ENCODE assay signal across 15 cellular contexts in genomic region chr12:57498143-57498524, GRCh38. TPM values are rescaled to one million over a fixed set of nuclear protein-coding genes. Genes with fewer than 3 reads are reported as not detected.
DNase-seq lines count a peak whose midpoint lies in the region; ATAC-seq, FAIRE-seq and TF ChIP-seq lines count a peak whose summit lies in the region.
"Had no signal": no experiment of that assay in that cellular context is flagged by ENCODE, and none has a peak within 500 bp of the region (broad histone marks: within the 10 kb centered on the region; RNA-seq: fewer than 3 reads in every experiment).

No MANE protein-coding gene starts in this region.

- H3K79me2 ChIP-seq in HepG2 (ENCODE audit: insufficient read depth, low read length), result no peaks in the 10 kb centered on the region

- no peak for TF ChIP-seq POLR2A in HepG2 (IDR thresholded peaks at IDR 0.05; ENCODE audit: insufficient read depth in 1 of 2, low read depth in 2 of 2, low read length in 2 of 2)
- TF ChIP-seq POLR2A in right lobe of liver (IDR thresholded peaks at IDR 0.05), result no peak

- no peak for TF ChIP-seq CTCF in HepG2 (CRISPR knock-in tag; IDR thresholded peaks at IDR 0.05)
- TF ChIP-seq CTCF in right lobe of liver (IDR thresholded peaks at IDR 0.05), result no peak

- H2AFZ ChIP-seq in HepG2 (ENCODE audit: low read length), result no peak overlapping the region

- no peaks in the 10 kb centered on the region for H4K20me1 ChIP-seq in HepG2 (ENCODE audit: insufficient read depth, low read length)

- H3K4me3 ChIP-seq in HepG2 (replicated peaks in 1 of 3; ENCODE audit: insufficient read depth in 1 of 3, low read depth in 2 of 3, low read length in 3 of 3) (no peak overlapping the region), right lobe of liver (no peak overlapping the region)
- H3K4me3 ChIP-seq: lung had no signal

- POLR2A ChIA-PET in HepG2 (lab: Yijun Ruan, JAX), result interaction anchor here (9.0 kb wide), 1 partner anchor 20 kb away, joined by 90 read pairs; the partner anchor contains the start of gene DDIT3

- DNase-seq in HepG2 (ENCODE audit: low spot score) (no peak), right lobe of liver (no peak)
- DNase-seq: activated CD8-positive, alpha-beta T cell treated with anti-CD3 and anti-CD28 coated beads for 36 hours; activated naive CD4-positive, alpha-beta T cell; DMS 273 treated with DMSO at 0.1 percent for 48 hours; hypothalamus; Karpas-422; NCI-H1694 treated with DMSO at 0.1 percent for 48 hours; NCI-H526 treated with DMSO at 0.1 percent for 48 hours had no signal

- 96% methylated on average over 9 of the region's 9 CpGs for WGBS in HepG2 (ENCODE audit: low lambda C conversion rate)
- 79% methylated on average over 6 of the region's 9 CpGs for WGBS in right lobe of liver (ENCODE audit: insufficient coverage, low coverage, low lambda C conversion rate, missing lambda C conversion rate)

- no peak overlapping the region for H3K27ac ChIP-seq in HepG2 (ENCODE audit: extremely low read length, insufficient read depth, low read length)
- no peak overlapping the region for H3K27ac ChIP-seq in right lobe of liver
- H3K27ac ChIP-seq: epithelial cell of prostate, RWPE1 had no signal

- H3K9me3 Mint-ChIP-seq in stimulated activated memory B cell treated with anti-CD40 and anti-IgM and Interleukin-4, amounts not matched to agents 10 μg/mL and 1 μg/mL and 100 μg/mL, for 72 hours, result no peaks in the 10 kb centered on the region
- H3K9me3 Mint-ChIP-seq: central memory CD8-positive, alpha-beta T cell had no signal

- no peaks in the 10 kb centered on the region for H3K27me3 Mint-ChIP-seq in stimulated activated memory B cell treated with anti-CD40 and anti-IgM and Interleukin-4, amounts not matched to agents 10 μg/mL and 1 μg/mL and 100 μg/mL, for 72 hours
- H3K27me3 Mint-ChIP-seq: activated CD8-positive, alpha-beta T cell treated with anti-CD3 and anti-CD28 coated beads for 36 hours; central memory CD8-positive, alpha-beta T cell had no signal

- TF ChIP-seq RAD21 in HepG2 (CRISPR knock-in tag; IDR thresholded peaks at IDR 0.05), result no peak

- in situ Hi-C loops in HepG2 (cut with HindIII; ENCODE audit: extremely low pct_ligation_motif_present, low pct_unique_long_range_greater_than_20kb), result no loop called here

- peaks cover 61% of the 10 kb centered on the region for H3K36me3 Mint-ChIP-seq in stimulated activated memory B cell treated with anti-CD40 and anti-IgM and Interleukin-4, amounts not matched to agents 10 μg/mL and 1 μg/mL and 100 μg/mL, for 72 hours

- intact Hi-C loops in HepG2 (cut with micrococcal nuclease; ENCODE audit: unreplicated experiment), result no loop called here
- intact Hi-C loops in right lobe of liver (cut with DNase I), result no loop called here

- peaks cover 17% of the 10 kb centered on the region for H3K4me1 Mint-ChIP-seq in stimulated activated memory B cell treated with anti-CD40 and anti-IgM and Interleukin-4, amounts not matched to agents 10 μg/mL and 1 μg/mL and 100 μg/mL, for 72 hours

- no peak for TF ChIP-seq EP300 in HepG2 (IDR thresholded peaks at IDR 0.05; ENCODE audit: low read depth in 2 of 2, low read length in 2 of 2)
- TF ChIP-seq EP300 in HepG2 (CRISPR knock-in tag; IDR thresholded peaks at IDR 0.05; ENCODE audit: borderline replicate concordance), result no peak

- no peak overlapping the region for H3K4me2 ChIP-seq in HepG2 (ENCODE audit: low read depth, low read length)

- no peak for FAIRE-seq in HepG2 (lab: Jason Lieb, UNC)

- CTCF ChIA-PET in HepG2 (lab: Yijun Ruan, JAX; ENCODE audit: low intra/inter-chr PET ratio, low total read pairs), result no interaction called here

- H3K27ac Mint-ChIP-seq in stimulated activated memory B cell treated with anti-CD40 and anti-IgM and Interleukin-4, amounts not matched to agents 10 μg/mL and 1 μg/mL and 100 μg/mL, for 72 hours, result peak overlapping the region; percentile 16

- H3K27me3 ChIP-seq in HepG2 (ENCODE audit: control insufficient read depth in 1 of 2, insufficient read depth in 2 of 2, low read length in 2 of 2) (no peaks in the 10 kb centered on the region), right lobe of liver (no peaks in the 10 kb centered on the region)

- H3K9ac ChIP-seq in HepG2 (ENCODE audit: insufficient read depth, low read depth, low read length), result no peak overlapping the region

- H3K36me3 ChIP-seq in HepG2 (replicated peaks in 1 of 2; ENCODE audit: control insufficient read depth in 1 of 2, insufficient read depth in 2 of 2, low read length in 2 of 2), result peaks cover 17 to 48% of the 10 kb centered on the region in 2 experiments; a peak in 4 of 5 replicates
- H3K36me3 ChIP-seq in right lobe of liver, result peaks cover 0 to 46% (median 17%) of the 10 kb centered on the region in 4 donors

- no peak overlapping the region for H3K4me3 Mint-ChIP-seq in stimulated activated memory B cell treated with anti-CD40 and anti-IgM and Interleukin-4, amounts not matched to agents 10 μg/mL and 1 μg/mL and 100 μg/mL, for 72 hours
- H3K4me3 Mint-ChIP-seq: activated CD8-positive, alpha-beta T cell treated with anti-CD3 and anti-CD28 coated beads for 36 hours; central memory CD8-positive, alpha-beta T cell had no signal

- H3K4me1 ChIP-seq in HepG2 (ENCODE audit: insufficient read depth, low read length), result peaks cover 10% of the 10 kb centered on the region
- no peaks in the 10 kb centered on the region for H3K4me1 ChIP-seq in right lobe of liver

- no TSS peak for BruUV-seq in HepG2 (replicated peaks; lab: Mats Ljungman, UMichigan)

- ATAC-seq in HepG2, result no peak
- ATAC-seq in right lobe of liver, result no peak
- ATAC-seq in stimulated activated memory B cell treated with anti-CD40 and anti-IgM and Interleukin-4, amounts not matched to agents 10 μg/mL and 1 μg/mL and 100 μg/mL, for 72 hours, result no peak
- ATAC-seq in GM19467 (IDR thresholded peaks at IDR 0.05; ENCODE audit: unreplicated experiment), result no peak
- ATAC-seq: activated CD8-positive, alpha-beta T cell treated with anti-CD3 and anti-CD28 coated beads for 36 hours had no signal

- H3K9me3 ChIP-seq in HepG2 (ENCODE audit: low read length), result no peaks in the 10 kb centered on the region
- no peaks in the 10 kb centered on the region for H3K9me3 ChIP-seq in right lobe of liver

RNA-seq across cellular contexts. Expression of gene MARS1, which starts 10.3 kb away (rescaled TPM):
- total RNA-seq in HepG2 (2016; rRNA removed; fragmentation: Illumina TruSeq; extraction: Trizol) (177 and 181 TPM in 2 replicates), right lobe of liver (10 to 100 TPM; 53.4 to 66.6 (median 60.4) TPM)
- 69.2 and 77.6 TPM in 2 replicates for total RNA-seq in HepG2 (2016; cell fraction: cytosol; rRNA removed; fragmentation: Illumina TruSeq; extraction: Trizol; ENCODE audit: low read depth)
- 178 and 182 TPM in 2 replicates for total RNA-seq in HepG2 (2016; cell fraction: insoluble cytoplasmic fraction; rRNA removed; fragmentation: Illumina TruSeq; extraction: Trizol)
- total RNA-seq in HepG2 (2016; cell fraction: membrane; rRNA removed; fragmentation: Illumina TruSeq; extraction: Trizol), result 116 and 124 TPM in 2 replicates
- total RNA-seq in HepG2 (2016; cell fraction: nucleus; rRNA removed; fragmentation: Illumina TruSeq; extraction: Trizol), result 147 and 177 TPM in 2 replicates
- 115 and 167 TPM in 2 replicates for polyA plus RNA-seq in HepG2 (2011; rRNA removed)
- 90.1 and 98.7 TPM in 2 replicates for polyA plus RNA-seq in HepG2 (2011; cell fraction: cytosol; rRNA removed)
- polyA plus RNA-seq in HepG2 (2011; cell fraction: nucleus; rRNA removed), result 450 and 538 TPM in 2 replicates
- 160 and 209 TPM in 2 replicates for polyA plus RNA-seq in HepG2 (2012)
- polyA plus RNA-seq in HepG2 (2016; cell fraction: cytosol; fragmentation: Illumina TruSeq; extraction: Trizol; ENCODE audit: low read depth), result 68.2 and 75.1 TPM in 2 replicates
- polyA plus RNA-seq in HepG2 (2016; cell fraction: insoluble cytoplasmic fraction; fragmentation: Illumina TruSeq; extraction: Trizol; ENCODE audit: low read depth), result 150 and 162 TPM in 2 replicates
- polyA plus RNA-seq in HepG2 (2016; cell fraction: membrane; fragmentation: Illumina TruSeq; extraction: Trizol; ENCODE audit: low read depth), result 87.9 and 114 TPM in 2 replicates
- 239 and 240 TPM in 2 replicates for polyA plus RNA-seq in HepG2 (2016; cell fraction: nucleus; fragmentation: Illumina TruSeq; extraction: Trizol; ENCODE audit: insufficient read depth, low read depth)
- polyA minus RNA-seq in HepG2 (2011; rRNA and poly(A)+ RNA removed; ENCODE audit: low replicate concordance), result 242 and 269 TPM in 2 replicates
- 76.3 and 117 TPM in 2 replicates for polyA minus RNA-seq in HepG2 (2011; cell fraction: cytosol; rRNA and poly(A)+ RNA removed)
- 213 and 244 TPM in 2 replicates for polyA minus RNA-seq in HepG2 (2011; cell fraction: nucleus; rRNA and poly(A)+ RNA removed)

RNA-seq across cellular contexts. Expression of gene ARHGAP9, which starts 18.5 kb away (rescaled TPM):
- total RNA-seq in HepG2 (2016; rRNA removed; fragmentation: Illumina TruSeq; extraction: Trizol), result 0.18 TPM in 1 of 2 replicates, not detected in the other
- total RNA-seq in HepG2 (2016; cell fraction: cytosol; rRNA removed; fragmentation: Illumina TruSeq; extraction: Trizol; ENCODE audit: low read depth), result not detected in 2 replicates
- total RNA-seq in HepG2 (2016; cell fraction: insoluble cytoplasmic fraction; rRNA removed; fragmentation: Illumina TruSeq; extraction: Trizol), result 0.32 TPM in 1 of 2 replicates, not detected in the other
- not detected in 2 replicates for total RNA-seq in HepG2 (2016; cell fraction: membrane; rRNA removed; fragmentation: Illumina TruSeq; extraction: Trizol)
- not detected in 2 replicates for total RNA-seq in HepG2 (2016; cell fraction: nucleus; rRNA removed; fragmentation: Illumina TruSeq; extraction: Trizol)
- polyA plus RNA-seq in HepG2 (2011; rRNA removed), result 0.95 and 1.2 TPM in 2 replicates
- polyA plus RNA-seq in HepG2 (2011; cell fraction: cytosol; rRNA removed), result 0.33 and 0.40 TPM in 2 replicates
- 3.1 and 5.5 TPM in 2 replicates for polyA plus RNA-seq in HepG2 (2011; cell fraction: nucleus; rRNA removed)
- 0.39 and 0.55 TPM in 2 replicates for polyA plus RNA-seq in HepG2 (2012)
- polyA plus RNA-seq in HepG2 (2016; cell fraction: cytosol; fragmentation: Illumina TruSeq; extraction: Trizol; ENCODE audit: low read depth), result not detected in 2 replicates
- 0.17 TPM in 1 of 2 replicates, not detected in the other for polyA plus RNA-seq in HepG2 (2016; cell fraction: insoluble cytoplasmic fraction; fragmentation: Illumina TruSeq; extraction: Trizol; ENCODE audit: low read depth)
- polyA plus RNA-seq in HepG2 (2016; cell fraction: membrane; fragmentation: Illumina TruSeq; extraction: Trizol; ENCODE audit: low read depth), result 0.15 TPM in 1 of 2 replicates, not detected in the other
- 0.51 and 0.87 TPM in 2 replicates for polyA plus RNA-seq in HepG2 (2016; cell fraction: nucleus; fragmentation: Illumina TruSeq; extraction: Trizol; ENCODE audit: insufficient read depth, low read depth)
- polyA minus RNA-seq in HepG2 (2011; rRNA and poly(A)+ RNA removed; ENCODE audit: low replicate concordance), result 0.44 TPM in 1 of 2 replicates, not detected in the other
- polyA minus RNA-seq in HepG2 (2011; cell fraction: cytosol; rRNA and poly(A)+ RNA removed), result not detected in 2 replicates
- polyA minus RNA-seq in HepG2 (2011; cell fraction: nucleus; rRNA and poly(A)+ RNA removed), result 0.64 and 1.7 TPM in 2 replicates
- 10 to 100 TPM in 1 of 6 experiments, 1 to 10 TPM in 5; 3.5 to 11.0 (median 6.8) TPM for total RNA-seq in right lobe of liver

RNA-seq across cellular contexts. Expression of gene DDIT3, which starts 22.2 kb away (rescaled TPM):
- 17.5 and 27.5 TPM in 2 replicates for total RNA-seq in HepG2 (2016; rRNA removed; fragmentation: Illumina TruSeq; extraction: Trizol)
- total RNA-seq in HepG2 (2016; cell fraction: cytosol; rRNA removed; fragmentation: Illumina TruSeq; extraction: Trizol; ENCODE audit: low read depth), result 13.2 and 15.7 TPM in 2 replicates
- 20.9 and 30.4 TPM in 2 replicates for total RNA-seq in HepG2 (2016; cell fraction: insoluble cytoplasmic fraction; rRNA removed; fragmentation: Illumina TruSeq; extraction: Trizol)
- total RNA-seq in HepG2 (2016; cell fraction: membrane; rRNA removed; fragmentation: Illumina TruSeq; extraction: Trizol), result 15.9 and 19.3 TPM in 2 replicates
- 37.8 and 43.6 TPM in 2 replicates for total RNA-seq in HepG2 (2016; cell fraction: nucleus; rRNA removed; fragmentation: Illumina TruSeq; extraction: Trizol)
- polyA plus RNA-seq in HepG2 (2011; rRNA removed), result 45.2 and 48.7 TPM in 2 replicates
- 22.9 and 23.5 TPM in 2 replicates for polyA plus RNA-seq in HepG2 (2011; cell fraction: cytosol; rRNA removed)
- polyA plus RNA-seq in HepG2 (2011; cell fraction: nucleus; rRNA removed), result 90.1 and 90.7 TPM in 2 replicates
- 29.8 and 51.1 TPM in 2 replicates for polyA plus RNA-seq in HepG2 (2012)
- 8.3 and 8.5 TPM in 2 replicates for polyA plus RNA-seq in HepG2 (2016; cell fraction: cytosol; fragmentation: Illumina TruSeq; extraction: Trizol; ENCODE audit: low read depth)
- polyA plus RNA-seq in HepG2 (2016; cell fraction: insoluble cytoplasmic fraction; fragmentation: Illumina TruSeq; extraction: Trizol; ENCODE audit: low read depth), result 16.7 and 17.7 TPM in 2 replicates
- polyA plus RNA-seq in HepG2 (2016; cell fraction: membrane; fragmentation: Illumina TruSeq; extraction: Trizol; ENCODE audit: low read depth), result 9.9 and 11.5 TPM in 2 replicates
- polyA plus RNA-seq in HepG2 (2016; cell fraction: nucleus; fragmentation: Illumina TruSeq; extraction: Trizol; ENCODE audit: insufficient read depth, low read depth), result 85.6 and 93.4 TPM in 2 replicates
- polyA minus RNA-seq in HepG2 (2011; rRNA and poly(A)+ RNA removed; ENCODE audit: low replicate concordance), result 11.9 and 14.2 TPM in 2 replicates
- polyA minus RNA-seq in HepG2 (2011; cell fraction: cytosol; rRNA and poly(A)+ RNA removed), result 6.3 and 7.4 TPM in 2 replicates
- polyA minus RNA-seq in HepG2 (2011; cell fraction: nucleus; rRNA and poly(A)+ RNA removed), result 43.4 and 45.6 TPM in 2 replicates
- 10 to 100 TPM; 11.3 to 26.7 (median 18.7) TPM for total RNA-seq in right lobe of liver

RNA-seq across cellular contexts. Expression of gene MBD6, which starts 24.5 kb away (rescaled TPM):
- total RNA-seq in HepG2 (2016; rRNA removed; fragmentation: Illumina TruSeq; extraction: Trizol), result 4.1 and 5.1 TPM in 2 replicates
- 4.8 and 5.3 TPM in 2 replicates for total RNA-seq in HepG2 (2016; cell fraction: cytosol; rRNA removed; fragmentation: Illumina TruSeq; extraction: Trizol; ENCODE audit: low read depth)
- total RNA-seq in HepG2 (2016; cell fraction: insoluble cytoplasmic fraction; rRNA removed; fragmentation: Illumina TruSeq; extraction: Trizol), result 4.0 and 5.3 TPM in 2 replicates
- total RNA-seq in HepG2 (2016; cell fraction: membrane; rRNA removed; fragmentation: Illumina TruSeq; extraction: Trizol), result 6.2 and 8.8 TPM in 2 replicates
- 6.5 and 10.2 TPM in 2 replicates for total RNA-seq in HepG2 (2016; cell fraction: nucleus; rRNA removed; fragmentation: Illumina TruSeq; extraction: Trizol)
- 5.9 and 6.1 TPM in 2 replicates for polyA plus RNA-seq in HepG2 (2011; rRNA removed)
- 1.1 and 1.8 TPM in 2 replicates for polyA plus RNA-seq in HepG2 (2011; cell fraction: cytosol; rRNA removed)
- 36.0 and 45.9 TPM in 2 replicates for polyA plus RNA-seq in HepG2 (2011; cell fraction: nucleus; rRNA removed)
- polyA plus RNA-seq in HepG2 (2012), result 22.8 and 22.9 TPM in 2 replicates
- polyA plus RNA-seq in HepG2 (2016; cell fraction: cytosol; fragmentation: Illumina TruSeq; extraction: Trizol; ENCODE audit: low read depth), result 3.4 and 4.1 TPM in 2 replicates
- polyA plus RNA-seq in HepG2 (2016; cell fraction: insoluble cytoplasmic fraction; fragmentation: Illumina TruSeq; extraction: Trizol; ENCODE audit: low read depth), result 15.7 and 15.8 TPM in 2 replicates
- 16.1 and 18.3 TPM in 2 replicates for polyA plus RNA-seq in HepG2 (2016; cell fraction: membrane; fragmentation: Illumina TruSeq; extraction: Trizol; ENCODE audit: low read depth)
- polyA plus RNA-seq in HepG2 (2016; cell fraction: nucleus; fragmentation: Illumina TruSeq; extraction: Trizol; ENCODE audit: insufficient read depth, low read depth), result 57.7 and 62.7 TPM in 2 replicates
- polyA minus RNA-seq in HepG2 (2011; rRNA and poly(A)+ RNA removed; ENCODE audit: low replicate concordance), result 5.7 and 10.6 TPM in 2 replicates
- polyA minus RNA-seq in HepG2 (2011; cell fraction: cytosol; rRNA and poly(A)+ RNA removed), result 5.4 and 10.1 TPM in 2 replicates
- polyA minus RNA-seq in HepG2 (2011; cell fraction: nucleus; rRNA and poly(A)+ RNA removed), result 15.7 and 16.7 TPM in 2 replicates
- 10 to 100 TPM in 5 of 6 experiments, 1 to 10 TPM in 1; 7.4 to 61.1 (median 39.3) TPM for total RNA-seq in right lobe of liver

RNA-seq across cellular contexts. Expression of gene GLI1, which starts 38.5 kb away (rescaled TPM):
- 0.20 TPM in 1 of 2 replicates, not detected in the other for total RNA-seq in HepG2 (2016; rRNA removed; fragmentation: Illumina TruSeq; extraction: Trizol)
- total RNA-seq in HepG2 (2016; cell fraction: cytosol; rRNA removed; fragmentation: Illumina TruSeq; extraction: Trizol; ENCODE audit: low read depth), result 0.53 TPM in 1 of 2 replicates, not detected in the other
- not detected in 2 replicates for total RNA-seq in HepG2 (2016; cell fraction: insoluble cytoplasmic fraction; rRNA removed; fragmentation: Illumina TruSeq; extraction: Trizol)
- total RNA-seq in HepG2 (2016; cell fraction: membrane; rRNA removed; fragmentation: Illumina TruSeq; extraction: Trizol), result not detected in 2 replicates
- not detected in 2 replicates for total RNA-seq in HepG2 (2016; cell fraction: nucleus; rRNA removed; fragmentation: Illumina TruSeq; extraction: Trizol)
- 0.09 and 0.27 TPM in 2 replicates for polyA plus RNA-seq in HepG2 (2011; rRNA removed)
- 0.06 and 0.07 TPM in 2 replicates for polyA plus RNA-seq in HepG2 (2011; cell fraction: cytosol; rRNA removed)
- 0.33 and 0.42 TPM in 2 replicates for polyA plus RNA-seq in HepG2 (2011; cell fraction: nucleus; rRNA removed)
- 0.55 TPM in 1 of 2 replicates, not detected in the other for polyA plus RNA-seq in HepG2 (2012)
- polyA plus RNA-seq in HepG2 (2016; cell fraction: cytosol; fragmentation: Illumina TruSeq; extraction: Trizol; ENCODE audit: low read depth), result not detected in 2 replicates
- polyA plus RNA-seq in HepG2 (2016; cell fraction: insoluble cytoplasmic fraction; fragmentation: Illumina TruSeq; extraction: Trizol; ENCODE audit: low read depth), result 0.35 TPM in 1 of 2 replicates, not detected in the other
- not detected in 2 replicates for polyA plus RNA-seq in HepG2 (2016; cell fraction: membrane; fragmentation: Illumina TruSeq; extraction: Trizol; ENCODE audit: low read depth)
- 0.17 and 0.49 TPM in 2 replicates for polyA plus RNA-seq in HepG2 (2016; cell fraction: nucleus; fragmentation: Illumina TruSeq; extraction: Trizol; ENCODE audit: insufficient read depth, low read depth)
- polyA minus RNA-seq in HepG2 (2011; rRNA and poly(A)+ RNA removed; ENCODE audit: low replicate concordance), result 2.5 TPM in 1 of 2 replicates, not detected in the other
- polyA minus RNA-seq in HepG2 (2011; cell fraction: cytosol; rRNA and poly(A)+ RNA removed), result not detected in 2 replicates
- not detected in 2 replicates for polyA minus RNA-seq in HepG2 (2011; cell fraction: nucleus; rRNA and poly(A)+ RNA removed)
- total RNA-seq in right lobe of liver, result under 1 TPM; 0.16 to 0.74 (median 0.55) TPM
